ENCODE assay signal across 28 cellular contexts in genomic region chr1:224544276-224544675, GRCh38.
DNase-seq lines count a peak whose midpoint lies in the region; ATAC-seq and TF ChIP-seq lines count a peak whose summit lies in the region.
"Had no signal": no experiment of that assay in that cellular context is flagged by ENCODE, and none has a peak within 500 bp of the region (broad histone marks: within the 10 kb centered on the region; RNA-seq: fewer than 3 reads in every experiment).

No MANE protein-coding gene starts in this region.

- dilution Hi-C loops in IMR-90 (cut with HindIII; ENCODE audit: low sequenced_read_pairs, unreplicated experiment), result no loop called here

- DNase-seq in AG20443 (ENCODE audit: low spot score) (peak; percentile 35), IMR-90 (peak; percentile 47), dermis blood vessel endothelial cell (peak; percentile 49), mesenchymal stem cell (peak; percentile 39), Kasumi-1 (lab: John Stamatoyannopoulos, UW) (no peak), AG08396 (ENCODE audit: low spot score) (no peak)
- DNase-seq in activated CD4-positive, alpha-beta T cell treated with anti-CD3 and anti-CD28 coated beads for 48 hours, result no peak
- DNase-seq: activated B cell treated with CpG ODN at 0.5 μM for 24 hours; activated naive CD4-positive, alpha-beta T cell treated with anti-CD3 and anti-CD28 coated beads for 36 hours; C1 segment of cervical spinal cord; DMS79 treated with DMSO at 0.1 percent for 48 hours; effector memory CD4-positive, alpha-beta T cell; left lung; naive B cell; NCI-H1930; NCI-H524 treated with DMSO at 0.1 percent for 48 hours; NK-92 treated with Interleukin-12 subunit alpha and Interleukin-12 subunit beta, amount 100 ng/mL, for 24 hours; psoas muscle; SIG-M5; stimulated activated naive CD8-positive, alpha-beta T cell treated with anti-CD3 and anti-CD28 coated beads, Interleukin-15, amount 100 ng/mL, for 72 hours had no signal

- H3K79me1 ChIP-seq in IMR-90 (ENCODE audit: low read depth in 1 of 2, low read length in 2 of 2) (no peaks in the 10 kb centered on the region; a peak in 1 of 4 replicates), mesenchymal stem cell (replicated peaks; ENCODE audit: low read length, poor library complexity, severe bottlenecking) (no peaks in the 10 kb centered on the region)

- TF ChIP-seq CTCF in IMR-90 (conservative IDR thresholded peaks at IDR 0.05; ENCODE audit: low read depth, low read length), result no peak

- H4K5ac ChIP-seq in IMR-90 (ENCODE audit: low read depth, low read length), result peak overlapping the region; percentile 61; the same call in 1 of the 2 replicates

- ATAC-seq in IMR-90 (ENCODE audit: low read depth) (no peak), GM18870 (IDR thresholded peaks at IDR 0.05; ENCODE audit: unreplicated experiment) (no peak)
- ATAC-seq: A549; esophagus mucosa; GM12878; left lung; Panc1; stimulated activated naive CD8-positive, alpha-beta T cell treated with anti-CD3 and anti-CD28 coated beads, Interleukin-15, amount 100 ng/mL, for 72 hours had no signal

- peaks cover 14% of the 10 kb centered on the region for H3K4me1 ChIP-seq in IMR-90 (ENCODE audit: control insufficient read depth, insufficient read depth, low read length)
- peaks cover 3% of the 10 kb centered on the region for H3K4me1 ChIP-seq in mesenchymal stem cell (ENCODE audit: control insufficient read depth, insufficient read depth, low read depth, low read length)
- H3K4me1 ChIP-seq: breast epithelium, psoas muscle had no signal

- no peak overlapping the region for H3K27ac ChIP-seq in IMR-90 (ENCODE audit: insufficient read depth, low read length)
- no peak overlapping the region for H3K27ac ChIP-seq in mesenchymal stem cell (ENCODE audit: low read length, poor library complexity, severe bottlenecking)
- H3K27ac ChIP-seq: A549, breast epithelium, left lung, neutrophil, psoas muscle, tibial nerve had no signal

- peak overlapping the region; percentile 17; the same call in 1 of the 2 replicates for H4K91ac ChIP-seq in IMR-90 (ENCODE audit: insufficient read depth, low read depth, low read length)
- peak overlapping the region; percentile 12 for H4K91ac ChIP-seq in mesenchymal stem cell (ENCODE audit: low read length)

- H3K56ac ChIP-seq in IMR-90 (ENCODE audit: extremely low read depth, insufficient read depth, low read length), result no peak overlapping the region

- intact Hi-C loops in IMR-90 (cut with micrococcal nuclease), result no loop called here

- H3K9me3 ChIP-seq in IMR-90 (ENCODE audit: control insufficient read depth, insufficient read depth, low read length) (no peaks in the 10 kb centered on the region), mesenchymal stem cell (ENCODE audit: control insufficient read depth, low read length) (no peaks in the 10 kb centered on the region)
- H3K9me3 ChIP-seq: A549, breast epithelium, left lung, neutrophil, psoas muscle, tibial nerve had no signal

- H3K14ac ChIP-seq in IMR-90 (replicated peaks; ENCODE audit: low read depth, low read length) (peak overlapping the region; percentile 93), mesenchymal stem cell (ENCODE audit: low read length in 2 of 2) (no peak overlapping the region)

- H2BK5ac ChIP-seq in IMR-90 (ENCODE audit: low read depth, low read length, poor library complexity, severe bottlenecking), result no peak overlapping the region
- H2BK5ac ChIP-seq in mesenchymal stem cell (ENCODE audit: low read depth, low read length, poor library complexity, severe bottlenecking), result no peak overlapping the region

- CTCF ChIA-PET in IMR-90 (lab: Yijun Ruan, JAX), result no interaction called here

- H4K20me1 ChIP-seq in IMR-90 (ENCODE audit: insufficient read depth, low read length), result no peaks in the 10 kb centered on the region

- H3K27me3 ChIP-seq in IMR-90 (ENCODE audit: control insufficient read depth, insufficient read depth, low read length) (no peaks in the 10 kb centered on the region), mesenchymal stem cell (ENCODE audit: control insufficient read depth in 1 of 2, insufficient read depth in 1 of 2, low read length in 2 of 2) (no peaks in the 10 kb centered on the region)
- H3K27me3 ChIP-seq: breast epithelium, left lung, neutrophil, tibial nerve had no signal

- no peak overlapping the region for H3K4me2 ChIP-seq in IMR-90 (ENCODE audit: low read depth, low read length)
- H3K4me2 ChIP-seq in mesenchymal stem cell (ENCODE audit: low read length, poor library complexity, severe bottlenecking), result no peak overlapping the region
- H3K4me2 ChIP-seq: A549 had no signal

- no peak overlapping the region for H3K9ac ChIP-seq in IMR-90 (ENCODE audit: low read depth, low read length)
- H3K9ac ChIP-seq in mesenchymal stem cell (ENCODE audit: low read length), result peak overlapping the region; percentile 86

- peak overlapping the region in 1 of 2 experiments; percentile 80 for H2BK12ac ChIP-seq in mesenchymal stem cell (ENCODE audit: low read length in 2 of 2)

- TF ChIP-seq POLR2A in IMR-90 (IDR thresholded peaks at IDR 0.05; ENCODE audit: low read depth, low read length), result no peak

- H3K23ac ChIP-seq in IMR-90 (ENCODE audit: low read depth, low read length) (peak overlapping the region; percentile 58; the same call in 1 of the 2 replicates), mesenchymal stem cell (ENCODE audit: low read length in 2 of 2) (no peak overlapping the region)

- H3K4ac ChIP-seq in IMR-90 (ENCODE audit: low read depth, low read length) (peak overlapping the region; percentile 96), mesenchymal stem cell (ENCODE audit: low read depth in 1 of 2, low read length in 2 of 2) (peak overlapping the region in 1 of 2 experiments; percentile 30)

- H2AFZ ChIP-seq in IMR-90 (replicated peaks; ENCODE audit: low read length, poor library complexity) (peak overlapping the region; percentile 82), mesenchymal stem cell (ENCODE audit: low read depth, low read length) (no peak overlapping the region)

- in situ Hi-C loops in IMR-90 (cut with MboI; ENCODE audit: low sequenced_read_pairs), result no loop called here

- H2BK120ac ChIP-seq in IMR-90 (ENCODE audit: low read depth, low read length) (peak overlapping the region; percentile 96), mesenchymal stem cell (ENCODE audit: low read depth, low read length) (no peak overlapping the region)

- H4K8ac ChIP-seq in IMR-90 (ENCODE audit: low read depth in 2 of 2, low read length in 2 of 2) (peak overlapping the region in 1 of 2 experiments; percentile 93; a peak in 1 of 4 replicates), mesenchymal stem cell (ENCODE audit: low read length) (peak overlapping the region; percentile 0)

- H2AK5ac ChIP-seq in IMR-90 (ENCODE audit: low read depth, low read length) (peak overlapping the region; percentile 94), mesenchymal stem cell (ENCODE audit: low read length, severe bottlenecking) (no peak overlapping the region)

- H3K18ac ChIP-seq in IMR-90 (ENCODE audit: low read depth, low read length) (peak overlapping the region; percentile 41), mesenchymal stem cell (ENCODE audit: low read depth in 1 of 2, low read length in 2 of 2) (peak overlapping the region; percentile 90 to 93)

- H3K36me3 ChIP-seq in IMR-90 (ENCODE audit: control insufficient read depth, insufficient read depth, low read length) (no peaks in the 10 kb centered on the region), mesenchymal stem cell (ENCODE audit: control insufficient read depth in 1 of 2, insufficient read depth in 2 of 2, low read depth in 1 of 2, low read length in 2 of 2) (peaks cover 0 to 13% of the 10 kb centered on the region in 2 experiments)
- H3K36me3 ChIP-seq: breast epithelium, left lung, neutrophil, tibial nerve had no signal

- H2BK15ac ChIP-seq in IMR-90 (ENCODE audit: low read depth, low read length) (peak overlapping the region; percentile 96; the same call in 2 of the 3 replicates), mesenchymal stem cell (ENCODE audit: low read depth, poor library complexity, severe bottlenecking) (peak overlapping the region; percentile 95)

- TF ChIP-seq RAD21 in IMR-90 (IDR thresholded peaks at IDR 0.05; ENCODE audit: low read length), result no peak

- peaks cover 16% of the 10 kb centered on the region for H3K9me1 ChIP-seq in IMR-90 (ENCODE audit: insufficient read depth, low read length)

- no peak overlapping the region for H3K4me3 ChIP-seq in IMR-90 (ENCODE audit: insufficient read depth, low read depth, low read length)
- peak overlapping the region in 1 of 2 experiments; percentile 55 for H3K4me3 ChIP-seq in mesenchymal stem cell (ENCODE audit: insufficient read depth in 1 of 2, low read depth in 1 of 2, low read length in 2 of 2)
- H3K4me3 ChIP-seq: A549, breast epithelium, GM12878, left lung, psoas muscle, tibial nerve had no signal

- H2BK20ac ChIP-seq in IMR-90 (ENCODE audit: low read depth, low read length), result peak overlapping the region; percentile 95

- 83% methylated on average over 3 of the region's 4 CpGs; no CpG with 5 or more reads in 1 of the 2 experiments for WGBS in IMR-90 (ENCODE audit: extremely low coverage in 2 of 2, insufficient read length in 1 of 2), 2 experiments
- WGBS in mesenchymal stem cell, result 74% methylated on average over 3 of the region's 4 CpGs

- peak overlapping the region; percentile 81 for H2AK9ac ChIP-seq in IMR-90 (replicated peaks; ENCODE audit: low read depth, low read length, poor library complexity)

- BruUV-seq in IMR-90 (replicated peaks; lab: Mats Ljungman, UMichigan), result no TSS peak

- POLR2A ChIA-PET in IMR-90 (lab: Charles Lee; ENCODE audit: unreplicated experiment), result no interaction called here

TF ChIP-seq in IMR-90, 13 proteins besides CTCF, POLR2A, EP300 and RAD21 (continues in another document):
- no peak for TF ChIP-seq SMC3 (IDR thresholded peaks at IDR 0.05; ENCODE audit: low read depth, low read length)
- TF ChIP-seq NFE2L2 (IDR thresholded peaks at IDR 0.05; ENCODE audit: low read depth, low read length), result no peak
- TF ChIP-seq RCOR1 (IDR thresholded peaks at IDR 0.05; ENCODE audit: insufficient replicate concordance, low read length), result no peak
- TF ChIP-seq CHD1 (IDR thresholded peaks at IDR 0.05; ENCODE audit: low read depth, low read length), result no peak
- TF ChIP-seq FOS (IDR thresholded peaks at IDR 0.05; ENCODE audit: low read depth, low read length), result no peak
- TF ChIP-seq BHLHE40 (IDR thresholded peaks at IDR 0.05; ENCODE audit: low read depth, low read length), result no peak
- TF ChIP-seq RFX5 (IDR thresholded peaks at IDR 0.05; ENCODE audit: low read depth, low read length), result no peak
- no peak for TF ChIP-seq MXI1 (IDR thresholded peaks at IDR 0.05; ENCODE audit: borderline replicate concordance, low read depth, low read length)
- TF ChIP-seq CEBPB (IDR thresholded peaks at IDR 0.05; ENCODE audit: low read depth, low read length), result no peak
- no peak for TF ChIP-seq MAZ (IDR thresholded peaks at IDR 0.05; ENCODE audit: borderline replicate concordance, low read depth, low read length)

Comparison
In these comparisons a context has a peak if more than half of its experiments do, and no peak if none do; other contexts are left out.
1. DNase-seq: peak in AG20443 (single experiment), IMR-90 (single experiment), dermis blood vessel endothelial cell (single experiment) and mesenchymal stem cell (single experiment); none in Kasumi-1 (0 of 2), activated CD4-positive, alpha-beta T cell treated with anti-CD3 and anti-CD28 coated beads for 48 hours (single experiment) and AG08396 (single experiment).